8 cellular contexts compared by ENCODE assay signal in genomic region chr3:71050133-71050520, GRCh38.
DNase-seq lines count a peak whose midpoint lies in the region; ATAC-seq, FAIRE-seq and TF ChIP-seq lines count a peak whose summit lies in the region.

No MANE protein-coding gene starts in this region.

- peak; percentile 52; the same call in 2 of the 3 replicates for ATAC-seq in SK-N-SH treated with all-trans-retinoic acid at 6 μM for 48 hours
- ATAC-seq in psoas muscle: no peak

- no peak for TF ChIP-seq CTCF in endothelial cell of umbilical vein (IDR thresholded peaks at IDR 0.05; ENCODE audit: extremely low read depth in 1 of 2, insufficient read depth in 1 of 2, low read depth in 1 of 2, low read length in 2 of 2)
- no peak for TF ChIP-seq CTCF in psoas muscle (IDR thresholded peaks at IDR 0.05)
- no peak for TF ChIP-seq CTCF in suprapubic skin (IDR thresholded peaks at IDR 0.05)

- WGBS in psoas muscle, 3 donors: 52 to 73% (median 69%) methylated on average over 2 of the region's 2 CpGs
- 53% methylated on average over 2 of the region's 2 CpGs for WGBS in suprapubic skin

- H3K27ac ChIP-seq in endothelial cell of umbilical vein (ENCODE audit: insufficient read depth, low read depth, low read length) (peak overlapping the region; percentile 88), psoas muscle (peak overlapping the region; percentile 0), suprapubic skin (no peak overlapping the region)

- BruUV-seq in endothelial cell of umbilical vein (replicated peaks; lab: Mats Ljungman, UMichigan): no TSS peak

- H3K79me2 ChIP-seq in endothelial cell of umbilical vein (ENCODE audit: control insufficient read depth, insufficient read depth, low read length): peaks cover 67% of the 10 kb centered on the region

- peak overlapping the region; percentile 75 for H3K9ac ChIP-seq in endothelial cell of umbilical vein (replicated peaks; ENCODE audit: extremely low read depth, insufficient read depth, low read length)

- TF ChIP-seq POLR2A in endothelial cell of umbilical vein (IDR thresholded peaks at IDR 0.05; ENCODE audit: low read depth, low read length) (no peak), suprapubic skin (IDR thresholded peaks at IDR 0.05) (no peak)

- dilution Hi-C loops in endothelial cell of umbilical vein (cut with MboI; ENCODE audit: extremely low pct_ligation_motif_present, low sequenced_read_pairs): no loop called here

- H3K9me1 ChIP-seq in endothelial cell of umbilical vein (replicated peaks; ENCODE audit: control insufficient read depth, extremely low read depth, insufficient read depth, low read length): no peaks in the 10 kb centered on the region

- H3K9me3 ChIP-seq in endothelial cell of umbilical vein (replicated peaks; ENCODE audit: control insufficient read depth, insufficient read depth, low read length) (no peaks in the 10 kb centered on the region), psoas muscle (no peaks in the 10 kb centered on the region), suprapubic skin (no peaks in the 10 kb centered on the region), MG63 (no peaks in the 10 kb centered on the region)

- DNase-seq in EH (ENCODE audit: low read depth) (peak; percentile 56), endothelial cell of umbilical vein (ENCODE audit: low read depth, low spot score) (peak; percentile 74), psoas muscle (no peak), suprapubic skin (ENCODE audit: low spot score in 2 of 2) (no peak), MG63 (no peak), AG08395 (ENCODE audit: low spot score) (no peak)
- DNase-seq in stimulated activated CD4-positive, alpha-beta T cell treated with anti-CD3 and anti-CD28 coated beads, Interleukin-4, amount 100 ng/mL, for 1 hour: no peak

- CTCF ChIA-PET in endothelial cell of umbilical vein (lab: Charles Lee): interaction anchor here (0.7 to 3.6 kb wide), 5 partner anchors 13 to 552 kb away, joined by 3 to 15 read pairs (median 3); no protein-coding TSS in a partner anchor

- H3K36me3 ChIP-seq in endothelial cell of umbilical vein (ENCODE audit: control insufficient read depth in 2 of 2, extremely low read depth in 1 of 2, insufficient read depth in 2 of 2, low read length in 2 of 2) (peaks cover 9 to 21% of the 10 kb centered on the region in 2 experiments), psoas muscle (ENCODE audit: insufficient read depth in 1 of 2, low read depth in 1 of 2) (peaks cover 3 to 47% of the 10 kb centered on the region in 2 donors), suprapubic skin (peaks cover 22% of the 10 kb centered on the region), MG63 (peaks cover 22% of the 10 kb centered on the region)

- H3K4me1 ChIP-seq in endothelial cell of umbilical vein (ENCODE audit: control insufficient read depth, extremely low read depth, insufficient read depth, low read length): peaks cover 93% of the 10 kb centered on the region
- H3K4me1 ChIP-seq in psoas muscle: peaks cover 33% of the 10 kb centered on the region
- H3K4me1 ChIP-seq in suprapubic skin: peaks cover 53% of the 10 kb centered on the region

- no peaks in the 10 kb centered on the region for H3K27me3 ChIP-seq in endothelial cell of umbilical vein (ENCODE audit: control insufficient read depth in 2 of 2, insufficient read depth in 2 of 2, low read length in 2 of 2)
- H3K27me3 ChIP-seq in psoas muscle (ENCODE audit: insufficient read depth in 3 of 3, low read length in 2 of 3): no peaks in the 10 kb centered on the region
- H3K27me3 ChIP-seq in suprapubic skin: no peaks in the 10 kb centered on the region
- no peaks in the 10 kb centered on the region for H3K27me3 ChIP-seq in MG63

- intact Hi-C loops in endothelial cell of umbilical vein (cut with micrococcal nuclease): no loop called here
- intact Hi-C loops in psoas muscle (cut with DNase I): no loop called here

- FAIRE-seq in endothelial cell of umbilical vein (lab: Jason Lieb, UNC): peak; percentile 42

- H4K20me1 ChIP-seq in endothelial cell of umbilical vein (replicated peaks; ENCODE audit: control insufficient read depth, extremely low read depth, insufficient read depth, low read length): no peaks in the 10 kb centered on the region

- peak overlapping the region; percentile 84 for H3K4me2 ChIP-seq in endothelial cell of umbilical vein (ENCODE audit: insufficient read depth, low read length)

- H3K4me3 ChIP-seq in endothelial cell of umbilical vein (replicated peaks in 1 of 3; ENCODE audit: insufficient read depth in 1 of 3, low read depth in 1 of 3, low read length in 3 of 3): no peak overlapping the region
- H3K4me3 ChIP-seq in psoas muscle: no peak overlapping the region
- H3K4me3 ChIP-seq in suprapubic skin: no peak overlapping the region
- H3K4me3 ChIP-seq in MG63: no peak overlapping the region

- POLR2A ChIA-PET in endothelial cell of umbilical vein (lab: Charles Lee): interaction anchor here (1.5 kb wide), 1 partner anchor 13 kb away, joined by 3 read pairs; no protein-coding TSS in a partner anchor

- no peak for TF ChIP-seq EP300 in suprapubic skin (IDR thresholded peaks at IDR 0.05)

- no peak overlapping the region for H2AFZ ChIP-seq in endothelial cell of umbilical vein (ENCODE audit: low read depth, low read length)

TF ChIP-seq in SK-N-SH treated with all-trans-retinoic acid at 6 μM for 48 hours, 23 proteins besides CTCF, POLR2A, EP300 and RAD21 (continues in another document):
- TF ChIP-seq CREB5 (CRISPR knock-in tag; IDR thresholded peaks at IDR 0.05; ENCODE audit: low read depth) (no peak), ISL1 (CRISPR knock-in tag; IDR thresholded peaks at IDR 0.05) (0 out of 2 replicates have a peak, but pooled peaks have one; percentile 7), GLIS3 (CRISPR knock-in tag; IDR thresholded peaks at IDR 0.05) (no peak), PATZ1 (CRISPR knock-in tag; IDR thresholded peaks at IDR 0.05; ENCODE audit: borderline replicate concordance) (no peak)

TF ChIP-seq in endothelial cell of umbilical vein, 7 proteins besides CTCF, POLR2A, EP300 and RAD21:
- peak; percentile 13 for TF ChIP-seq JUN (IDR thresholded peaks at IDR 0.05; ENCODE audit: borderline replicate concordance, insufficient read depth, insufficient read length, low read depth)
- TF ChIP-seq FOS (IDR thresholded peaks at IDR 0.05; ENCODE audit: borderline replicate concordance, insufficient read depth, low read length): no peak
- peak; percentile 50 for TF ChIP-seq GATA2 (IDR thresholded peaks at IDR 0.05; ENCODE audit: insufficient read depth, insufficient read length, low read depth, low read length)
- peak; percentile 46 for TF ChIP-seq POLR2AphosphoS5 (IDR thresholded peaks at IDR 0.05; ENCODE audit: insufficient read depth, low read depth, low read length)

Comparison
In these comparisons a context has a peak if more than half of its experiments do, and no peak if none do; other contexts are left out.
1. DNase-seq: peak in EH (single experiment) and endothelial cell of umbilical vein (single experiment); none in psoas muscle (0 of 2), stimulated activated CD4-positive, alpha-beta T cell treated with anti-CD3 and anti-CD28 coated beads, Interleukin-4, amount 100 ng/mL, for 1 hour (single experiment), suprapubic skin (0 of 2), MG63 (single experiment) and AG08395 (single experiment).